Comparison of ENCODE assay signal across 13 cellular contexts in the genomic region with DNA sequence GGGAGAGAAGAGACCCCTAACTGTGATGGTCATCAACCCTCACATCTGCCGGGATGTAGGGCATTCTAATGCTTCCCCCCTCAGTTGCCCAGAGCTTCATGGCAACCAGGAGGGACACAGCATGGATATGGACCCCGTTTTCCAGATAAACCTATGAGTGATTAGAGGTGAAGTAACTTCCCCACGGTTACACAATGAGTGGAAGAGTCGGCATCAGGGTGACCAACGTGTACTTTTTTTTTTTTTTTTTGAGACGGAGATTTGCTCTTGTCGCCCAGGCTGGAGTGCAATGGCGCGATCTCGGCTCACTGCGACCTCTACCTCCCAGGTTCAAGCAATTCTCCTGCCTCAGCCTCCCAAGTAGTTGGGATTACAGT. TPM values are rescaled to one million over a fixed set of nuclear protein-coding genes. Genes with fewer than 3 reads are reported as not detected.
DNase-seq lines count a peak whose midpoint lies in the region; ATAC-seq, FAIRE-seq and TF ChIP-seq lines count a peak whose summit lies in the region.
"Had no signal": no experiment of that assay in that cellular context is flagged by ENCODE, and none has a peak within 500 bp of the region (broad histone marks: within the 10 kb centered on the region; RNA-seq: fewer than 3 reads in every experiment).

No MANE protein-coding gene starts in this region.

- FAIRE-seq in HTR-8/SVneo (lab: Jason Lieb, UNC) = no peak
- FAIRE-seq: bronchial epithelial cell, TTC549 had no signal

- H3K27ac ChIP-seq in mucosa of rectum (ENCODE audit: low read depth in 2 of 2, low read length in 2 of 2) (peak overlapping the region; percentile 97 to 98), thoracic aorta (peak overlapping the region; percentile 95 to 96)
- H3K27ac ChIP-seq: PC-9 had no signal

- H3K4me1 Mint-ChIP-seq in activated naive CD4-positive, alpha-beta T cell treated with anti-CD3 and anti-CD28 coated beads, Interleukin-2, amount 50 U/mL, for 24 hours = peaks cover 36% of the 10 kb centered on the region
- H3K4me1 Mint-ChIP-seq in WTC11 = peaks cover 48% of the 10 kb centered on the region

- DNase-seq in activated naive CD4-positive, alpha-beta T cell treated with anti-CD3 and anti-CD28 coated beads, Interleukin-2, amount 50 U/mL, for 72 hours (ENCODE audit: low spot score in 2 of 2) = no peak
- DNase-seq in WTC11 (ENCODE audit: low spot score) (no peak), thoracic aorta (ENCODE audit: low spot score) (no peak), HTR-8/SVneo (ENCODE audit: insufficient read length, low spot score) (no peak), HK-2 (ENCODE audit: unreplicated experiment) (no peak)
- DNase-seq: activated T-cell treated with anti-CD3 and anti-CD28 coated beads, Interleukin-2, amount 50 U/mL, for 1 hour; AML-193 had no signal

- peak overlapping the region; percentile 77 for H3K4me3 Mint-ChIP-seq in activated naive CD4-positive, alpha-beta T cell treated with anti-CD3 and anti-CD28 coated beads, Interleukin-2, amount 50 U/mL, for 24 hours
- H3K4me3 Mint-ChIP-seq in WTC11 = no peak overlapping the region

- no peaks in the 10 kb centered on the region for H3K36me3 Mint-ChIP-seq in activated naive CD4-positive, alpha-beta T cell treated with anti-CD3 and anti-CD28 coated beads, Interleukin-2, amount 50 U/mL, for 24 hours
- no peaks in the 10 kb centered on the region for H3K36me3 Mint-ChIP-seq in activated naive CD4-positive, alpha-beta T cell treated with anti-CD3 and anti-CD28 coated beads, Interleukin-2, amount 50 U/mL, for 72 hours
- no peaks in the 10 kb centered on the region for H3K36me3 Mint-ChIP-seq in WTC11

- H3K36me3 ChIP-seq in mucosa of rectum (ENCODE audit: control insufficient read depth in 2 of 2, insufficient read depth in 2 of 2, low read length in 2 of 2) (no peaks in the 10 kb centered on the region), thoracic aorta (no peaks in the 10 kb centered on the region)

- H3K27ac Mint-ChIP-seq in activated naive CD4-positive, alpha-beta T cell treated with anti-CD3 and anti-CD28 coated beads, Interleukin-2, amount 50 U/mL, for 24 hours = no peak overlapping the region
- H3K27ac Mint-ChIP-seq in activated naive CD4-positive, alpha-beta T cell treated with anti-CD3 and anti-CD28 coated beads, Interleukin-2, amount 50 U/mL, for 72 hours = peak overlapping the region in 1 of 2 donors; percentile 31
- peak overlapping the region; percentile 94 for H3K27ac Mint-ChIP-seq in WTC11

- H3K9me3 ChIP-seq in mucosa of rectum (ENCODE audit: control insufficient read depth in 2 of 2, low read length in 2 of 2) (no peaks in the 10 kb centered on the region), thoracic aorta (no peaks in the 10 kb centered on the region)

- no peak overlapping the region for H3K9ac ChIP-seq in mucosa of rectum (ENCODE audit: low read depth in 1 of 2, low read length in 2 of 2)

- POLR2A ChIA-PET in WTC11 (lab: Charles Lee) = interaction anchor here (1.3 kb wide), 1 partner anchor 68 kb away, joined by 4 read pairs; the partner anchor contains the start of gene MYH9

- no peaks in the 10 kb centered on the region for H3K27me3 Mint-ChIP-seq in activated naive CD4-positive, alpha-beta T cell treated with anti-CD3 and anti-CD28 coated beads, Interleukin-2, amount 50 U/mL, for 24 hours
- H3K27me3 Mint-ChIP-seq in WTC11 (ENCODE audit: low read depth) = peaks cover 10% of the 10 kb centered on the region

- ATAC-seq in activated naive CD4-positive, alpha-beta T cell treated with anti-CD3 and anti-CD28 coated beads, Interleukin-2, amount 50 U/mL, for 72 hours = no peak
- no peak for ATAC-seq in WTC11
- no peak for ATAC-seq in thoracic aorta (ENCODE audit: insufficient number of reproducible peaks, low FRiP score, low read depth)
- ATAC-seq in HG03378 (IDR thresholded peaks at IDR 0.05; ENCODE audit: unreplicated experiment) = no peak

- no peak overlapping the region for H3K4me3 ChIP-seq in mucosa of rectum (ENCODE audit: low read length in 2 of 2)
- no peak overlapping the region for H3K4me3 ChIP-seq in thoracic aorta
- H3K4me3 ChIP-seq: PC-9 had no signal

- no peaks in the 10 kb centered on the region for H3K9me3 Mint-ChIP-seq in activated naive CD4-positive, alpha-beta T cell treated with anti-CD3 and anti-CD28 coated beads, Interleukin-2, amount 50 U/mL, for 24 hours
- H3K9me3 Mint-ChIP-seq in activated naive CD4-positive, alpha-beta T cell treated with anti-CD3 and anti-CD28 coated beads, Interleukin-2, amount 50 U/mL, for 72 hours = no peaks in the 10 kb centered on the region
- no peaks in the 10 kb centered on the region for H3K9me3 Mint-ChIP-seq in WTC11

- TF ChIP-seq CTCF in WTC11 (IDR thresholded peaks at IDR 0.05) = no peak
- no peak for TF ChIP-seq CTCF in thoracic aorta (IDR thresholded peaks at IDR 0.05)

- H3K4me1 ChIP-seq in mucosa of rectum (ENCODE audit: control insufficient read depth in 2 of 2, insufficient read depth in 2 of 2, low read length in 2 of 2) (peaks cover 40 to 56% of the 10 kb centered on the region in 2 donors), thoracic aorta (ENCODE audit: control insufficient read depth in 1 of 2, low read depth in 2 of 2) (peaks cover 30 to 70% of the 10 kb centered on the region in 2 donors)

- CTCF ChIA-PET in WTC11 (lab: Charles Lee) = interaction anchor here (0.6 to 0.8 kb wide), 2 partner anchors 14 to 38 kb away, joined by 3 to 4 read pairs; no protein-coding TSS in a partner anchor

- H3K27me3 ChIP-seq in mucosa of rectum (ENCODE audit: control insufficient read depth in 2 of 2, insufficient read depth in 2 of 2, low read length in 2 of 2) (no peaks in the 10 kb centered on the region), thoracic aorta (replicated peaks; ENCODE audit: insufficient read depth) (no peaks in the 10 kb centered on the region)

TF ChIP-seq in WTC11, 78 proteins besides CTCF, POLR2A, EP300 and RAD21 (continues in another document):
- TF ChIP-seq JAZF1 (CRISPR knock-in tag; IDR thresholded peaks at IDR 0.05) (no peak), ZNF317 (CRISPR knock-in tag; IDR thresholded peaks at IDR 0.05; ENCODE audit: borderline replicate concordance, low read depth) (no peak), JUN (CRISPR knock-in tag; IDR thresholded peaks at IDR 0.05) (no peak), SOX15 (CRISPR knock-in tag; IDR thresholded peaks at IDR 0.05) (no peak), ESRRA (CRISPR knock-in tag; IDR thresholded peaks at IDR 0.05; ENCODE audit: borderline replicate concordance) (no peak), TP53 (CRISPR knock-in tag; IDR thresholded peaks at IDR 0.05) (no peak), TEAD4 (CRISPR knock-in tag; IDR thresholded peaks at IDR 0.05) (no peak), SP1 (CRISPR knock-in tag; conservative IDR thresholded peaks at IDR 0.05) (no peak), HMGA2 (CRISPR knock-in tag; IDR thresholded peaks at IDR 0.05) (no peak), ZNF232 (CRISPR knock-in tag; IDR thresholded peaks at IDR 0.05) (no peak), TCF7 (CRISPR knock-in tag; IDR thresholded peaks at IDR 0.05; ENCODE audit: low read depth) (no peak), GRHL2 (CRISPR knock-in tag; IDR thresholded peaks at IDR 0.05; ENCODE audit: insufficient replicate concordance, severe bottlenecking) (no peak)
- TF ChIP-seq, protein P1, sequence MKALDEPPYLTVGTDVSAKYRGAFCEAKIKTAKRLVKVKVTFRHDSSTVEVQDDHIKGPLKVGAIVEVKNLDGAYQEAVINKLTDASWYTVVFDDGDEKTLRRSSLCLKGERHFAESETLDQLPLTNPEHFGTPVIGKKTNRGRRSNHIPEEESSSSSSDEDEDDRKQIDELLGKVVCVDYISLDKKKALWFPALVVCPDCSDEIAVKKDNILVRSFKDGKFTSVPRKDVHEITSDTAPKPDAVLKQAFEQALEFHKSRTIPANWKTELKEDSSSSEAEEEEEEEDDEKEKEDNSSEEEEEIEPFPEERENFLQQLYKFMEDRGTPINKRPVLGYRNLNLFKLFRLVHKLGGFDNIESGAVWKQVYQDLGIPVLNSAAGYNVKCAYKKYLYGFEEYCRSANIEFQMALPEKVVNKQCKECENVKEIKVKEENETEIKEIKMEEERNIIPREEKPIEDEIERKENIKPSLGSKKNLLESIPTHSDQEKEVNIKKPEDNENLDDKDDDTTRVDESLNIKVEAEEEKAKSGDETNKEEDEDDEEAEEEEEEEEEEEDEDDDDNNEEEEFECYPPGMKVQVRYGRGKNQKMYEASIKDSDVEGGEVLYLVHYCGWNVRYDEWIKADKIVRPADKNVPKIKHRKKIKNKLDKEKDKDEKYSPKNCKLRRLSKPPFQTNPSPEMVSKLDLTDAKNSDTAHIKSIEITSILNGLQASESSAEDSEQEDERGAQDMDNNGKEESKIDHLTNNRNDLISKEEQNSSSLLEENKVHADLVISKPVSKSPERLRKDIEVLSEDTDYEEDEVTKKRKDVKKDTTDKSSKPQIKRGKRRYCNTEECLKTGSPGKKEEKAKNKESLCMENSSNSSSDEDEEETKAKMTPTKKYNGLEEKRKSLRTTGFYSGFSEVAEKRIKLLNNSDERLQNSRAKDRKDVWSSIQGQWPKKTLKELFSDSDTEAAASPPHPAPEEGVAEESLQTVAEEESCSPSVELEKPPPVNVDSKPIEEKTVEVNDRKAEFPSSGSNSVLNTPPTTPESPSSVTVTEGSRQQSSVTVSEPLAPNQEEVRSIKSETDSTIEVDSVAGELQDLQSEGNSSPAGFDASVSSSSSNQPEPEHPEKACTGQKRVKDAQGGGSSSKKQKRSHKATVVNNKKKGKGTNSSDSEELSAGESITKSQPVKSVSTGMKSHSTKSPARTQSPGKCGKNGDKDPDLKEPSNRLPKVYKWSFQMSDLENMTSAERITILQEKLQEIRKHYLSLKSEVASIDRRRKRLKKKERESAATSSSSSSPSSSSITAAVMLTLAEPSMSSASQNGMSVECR (CRISPR knock-in tag; IDR thresholded peaks at IDR 0.05; ENCODE audit: borderline replicate concordance) = no peak

RNA-seq across cellular contexts. Expression of gene TXN2, which starts 25.0 kb away (rescaled TPM):
- total RNA-seq in activated naive CD4-positive, alpha-beta T cell treated with anti-CD3 and anti-CD28 coated beads, Interleukin-2, amount 50 U/mL, for 72 hours = 100 to 1,000 TPM; 120 to 122 TPM
- total RNA-seq in WTC11 (2021) (57.6 to 61.6 TPM (median 58.8 TPM) in 3 replicates), thoracic aorta (10 to 100 TPM; 26.7 to 31.4 TPM)

RNA-seq across cellular contexts. Expression of gene FOXRED2, which starts 50.4 kb away (rescaled TPM):
- 10 to 100 TPM; 13.8 to 20.6 TPM for total RNA-seq in activated naive CD4-positive, alpha-beta T cell treated with anti-CD3 and anti-CD28 coated beads, Interleukin-2, amount 50 U/mL, for 72 hours
- total RNA-seq in WTC11 (2021) (20.1 to 35.5 TPM (median 31.7 TPM) in 3 replicates), thoracic aorta (10 to 100 TPM in 1 of 2 donors, 1 to 10 TPM in 1; 6.8 to 13.8 TPM)
